In the genomic region with DNA sequence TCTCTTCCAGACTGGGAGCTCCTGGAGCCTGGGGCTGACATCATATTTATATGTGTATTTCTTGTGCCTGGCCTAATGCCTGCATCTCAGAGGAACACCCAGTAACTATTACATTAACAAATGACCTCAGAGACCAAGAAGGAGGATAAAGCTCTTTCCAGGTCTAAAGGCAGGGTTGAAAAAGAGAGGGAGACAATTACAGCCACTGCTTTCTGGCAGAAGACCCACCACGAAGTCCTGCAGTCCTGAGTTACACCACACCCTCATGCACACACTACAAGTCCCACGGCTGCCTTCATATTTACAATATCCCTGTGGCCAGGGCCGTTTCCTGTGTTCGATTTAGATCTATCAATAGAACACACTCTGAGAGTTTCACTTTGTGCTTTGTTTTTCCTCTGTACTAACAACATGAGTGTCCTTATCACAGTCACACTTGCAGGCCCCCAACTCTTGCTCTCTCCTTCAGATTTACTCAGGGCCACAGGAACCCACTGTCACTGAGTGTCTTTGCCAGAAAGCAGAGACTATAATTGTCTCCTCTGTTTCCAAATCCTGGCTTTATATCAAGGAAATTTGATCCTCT, we compare ENCODE assay signal across 8 cellular contexts.
DNase-seq lines count a peak whose midpoint lies in the region; ATAC-seq and TF ChIP-seq lines count a peak whose summit lies in the region.

No MANE protein-coding gene starts in this region.

- H3K36me3 ChIP-seq in WERI-Rb-1 (no peaks in the 10 kb centered on the region), lower lobe of right lung (no peaks in the 10 kb centered on the region), vagina (no peaks in the 10 kb centered on the region)

- H3K27me3 ChIP-seq in WERI-Rb-1 (ENCODE audit: insufficient read depth, low read depth, severe bottlenecking): peaks cover 6% of the 10 kb centered on the region
- no peaks in the 10 kb centered on the region for H3K27me3 ChIP-seq in lower lobe of right lung (ENCODE audit: low read depth)
- H3K27me3 ChIP-seq in vagina: no peaks in the 10 kb centered on the region

- ATAC-seq in GM19372 (IDR thresholded peaks at IDR 0.05; ENCODE audit: low read depth, unreplicated experiment) (peak; percentile 85), HG03520 (IDR thresholded peaks at IDR 0.05; ENCODE audit: unreplicated experiment) (peak; percentile 72), lower lobe of right lung (peak; percentile 42 to 47), esophagus mucosa (no peak)

- no peak for TF ChIP-seq POLR2A in vagina (IDR thresholded peaks at IDR 0.05)

- H3K27ac ChIP-seq in WERI-Rb-1 (peak overlapping the region; percentile 63), lower lobe of right lung (peak overlapping the region; percentile 31), vagina (no peak overlapping the region)

- intact Hi-C loops in lower lobe of right lung (cut with DNase I) (no loop called here), vagina (cut with DNase I) (no loop called here)

- H3K4me3 ChIP-seq in WERI-Rb-1 (ENCODE audit: low read depth, low read length): no peak overlapping the region
- H3K4me3 ChIP-seq in lower lobe of right lung: no peak overlapping the region
- H3K4me3 ChIP-seq in vagina: no peak overlapping the region

- H3K9me3 ChIP-seq in WERI-Rb-1 (ENCODE audit: severe bottlenecking) (no peaks in the 10 kb centered on the region), lower lobe of right lung (no peaks in the 10 kb centered on the region), vagina (no peaks in the 10 kb centered on the region)

- peaks cover 11% of the 10 kb centered on the region for H3K4me1 ChIP-seq in lower lobe of right lung
- H3K4me1 ChIP-seq in vagina: peaks cover 20% of the 10 kb centered on the region

- TF ChIP-seq CTCF in WERI-Rb-1 (IDR thresholded peaks at IDR 0.05; ENCODE audit: low read depth, low read length) (no peak), lower lobe of right lung (IDR thresholded peaks at IDR 0.05) (no peak), vagina (IDR thresholded peaks at IDR 0.05) (no peak)

- DNase-seq in COLO668 (lab: John Stamatoyannopoulos, UW; ENCODE audit: unreplicated experiment) (peak; percentile 54), WERI-Rb-1 (peak; percentile 6), lower lobe of right lung (no peak), vagina (ENCODE audit: extremely low spot score in 2 of 2) (no peak), SHP77 treated with DMSO at 0.1 percent for 48 hours (lab: John Stamatoyannopoulos, UW) (no peak)

Comparison
In these comparisons a context has a peak if more than half of its experiments do, and no peak if none do; other contexts are left out.
1. DNase-seq: peak in COLO668 (single experiment) and WERI-Rb-1 (single experiment); none in lower lobe of right lung (single experiment), vagina (0 of 2) and SHP77 treated with DMSO at 0.1 percent for 48 hours (single experiment).